In genomic region chr5:179274321-179275315, GRCh38 we compare ENCODE assay signal across 11 cellular contexts.
DNase-seq lines count a peak whose midpoint lies in the region; TF ChIP-seq lines count a peak whose summit lies in the region.
"Had no signal": no experiment of that assay in that cellular context is flagged by ENCODE, and none has a peak within 500 bp of the region (broad histone marks: within the 10 kb centered on the region; RNA-seq: fewer than 3 reads in every experiment).

No MANE protein-coding gene starts in this region.

- WGBS in mammary epithelial cell (ENCODE audit: low coverage, missing lambda C conversion rate): 72% methylated on average over 18 of the region's 26 CpGs

- H3K79me2 ChIP-seq in mammary epithelial cell (ENCODE audit: insufficient read depth, low read length) (no peaks in the 10 kb centered on the region), neural progenitor cell (ENCODE audit: low read depth) (no peaks in the 10 kb centered on the region)

- H3K36me3 Mint-ChIP-seq in neural progenitor cell: no peaks in the 10 kb centered on the region

- H3K4me1 ChIP-seq in breast epithelium (peaks cover 0 to 31% of the 10 kb centered on the region in 2 donors), mammary epithelial cell (ENCODE audit: insufficient read depth, low read length) (no peaks in the 10 kb centered on the region), neural progenitor cell (peaks cover 5% of the 10 kb centered on the region), vagina (peaks cover 84% of the 10 kb centered on the region)

- H4K20me1 ChIP-seq in mammary epithelial cell (ENCODE audit: insufficient read depth, low read length) (no peaks in the 10 kb centered on the region), neural progenitor cell (ENCODE audit: low read depth) (no peaks in the 10 kb centered on the region)

- H3K27ac ChIP-seq in breast epithelium: peak overlapping the region; percentile 89 to 97
- no peak overlapping the region for H3K27ac ChIP-seq in mammary epithelial cell (ENCODE audit: insufficient read depth, low read depth, low read length)
- no peak overlapping the region for H3K27ac ChIP-seq in neural progenitor cell
- H3K27ac ChIP-seq in vagina: peak overlapping the region; percentile 87
- no peak overlapping the region for H3K27ac ChIP-seq in substantia nigra (ENCODE audit: low read depth, low read length, poor library complexity, severe bottlenecking)

- H3K9me3 ChIP-seq in breast epithelium (no peaks in the 10 kb centered on the region), mammary epithelial cell (replicated peaks; ENCODE audit: insufficient read depth, low read length) (peaks cover 55% of the 10 kb centered on the region), neural progenitor cell (ENCODE audit: low read depth) (no peaks in the 10 kb centered on the region), vagina (no peaks in the 10 kb centered on the region)

- no peak overlapping the region for H2AFZ ChIP-seq in mammary epithelial cell (ENCODE audit: low read depth, low read length)
- no peak overlapping the region for H2AFZ ChIP-seq in neural progenitor cell (replicated peaks)

- CTCF ChIA-PET in mammary epithelial cell (lab: Charles Lee; ENCODE audit: low non-redundant PET): no interaction called here

- DNase-seq in breast epithelium (ENCODE audit: low spot score in 2 of 2) (no peak), mammary epithelial cell (no peak), fibroblast of pulmonary artery (ENCODE audit: low read depth) (no peak), neural progenitor cell (ENCODE audit: low spot score) (no peak), vagina (ENCODE audit: extremely low spot score in 2 of 2) (no peak), DMS79 (lab: John Stamatoyannopoulos, UW) (no peak), SHP77 treated with DMSO at 0.1 percent for 48 hours (lab: John Stamatoyannopoulos, UW) (no peak), substantia nigra (lab: John Stamatoyannopoulos, UW) (no peak)
- DNase-seq: activated CD4-positive, alpha-beta T cell treated with anti-CD3 and anti-CD28 coated beads, Interleukin-2, amount 50 U/mL, for 1 hour; activated gamma-delta T cell treated with Interleukin-2 at 50 U/mL for 16 hours; NCI-H1694 had no signal

- H3K4me2 ChIP-seq in mammary epithelial cell (ENCODE audit: insufficient read depth, low read depth, low read length): no peak overlapping the region
- H3K4me2 ChIP-seq in neural progenitor cell: no peak overlapping the region

- intact Hi-C loops in breast epithelium (cut with DNase I; ENCODE audit: low total_unique reads): no loop called here
- intact Hi-C loops in mammary epithelial cell (cut with micrococcal nuclease): no loop called here
- intact Hi-C loops in vagina (cut with DNase I): loop anchor here (5.0 kb wide), 1 partner anchor 68 kb away; no protein-coding TSS in a partner anchor

- dilution Hi-C loops in mammary epithelial cell (cut with HindIII; ENCODE audit: low sequenced_read_pairs): no loop called here

- H3K27me3 Mint-ChIP-seq in neural progenitor cell (ENCODE audit: insufficient read depth, low read depth): no peaks in the 10 kb centered on the region

- no TSS peak for BruUV-seq in mammary epithelial cell (replicated peaks; lab: Mats Ljungman, UMichigan)

- H3K4me3 ChIP-seq in breast epithelium: no peak overlapping the region
- H3K4me3 ChIP-seq in mammary epithelial cell (replicated peaks in 1 of 3; ENCODE audit: insufficient read depth in 1 of 3, low read depth in 2 of 3, low read length in 3 of 3): no peak overlapping the region
- H3K4me3 ChIP-seq in fibroblast of pulmonary artery (replicated peaks; ENCODE audit: low read depth, low read length): no peak overlapping the region
- no peak overlapping the region for H3K4me3 ChIP-seq in neural progenitor cell
- H3K4me3 ChIP-seq in vagina: no peak overlapping the region

- H3K9me3 Mint-ChIP-seq in neural progenitor cell: no peaks in the 10 kb centered on the region

- in situ Hi-C loops in mammary epithelial cell (cut with MboI; ENCODE audit: low sequenced_read_pairs in 2 of 2): no loop called here

- H3K9ac ChIP-seq in mammary epithelial cell (ENCODE audit: insufficient read depth, low read length) (no peak overlapping the region), neural progenitor cell (no peak overlapping the region)

- no peak for TF ChIP-seq CTCF in breast epithelium (IDR thresholded peaks at IDR 0.05)
- TF ChIP-seq CTCF in mammary epithelial cell (conservative IDR thresholded peaks at IDR 0.05 in 1 of 2, IDR thresholded peaks at IDR 0.05 in 1 of 2; ENCODE audit: extremely low read depth in 1 of 2, insufficient read depth in 1 of 2, low read depth in 1 of 2, low read length in 2 of 2): no peak
- TF ChIP-seq CTCF in fibroblast of pulmonary artery (IDR thresholded peaks at IDR 0.05; ENCODE audit: low read length, missing control alignments): peak; percentile 14
- TF ChIP-seq CTCF in neural progenitor cell (IDR thresholded peaks at IDR 0.05): peak; percentile 42
- TF ChIP-seq CTCF in vagina (IDR thresholded peaks at IDR 0.05): peak in 1 of 3 experiments; percentile 15

- no peaks in the 10 kb centered on the region for H3K36me3 ChIP-seq in breast epithelium
- no peaks in the 10 kb centered on the region for H3K36me3 ChIP-seq in mammary epithelial cell (ENCODE audit: insufficient read depth, low read length)
- H3K36me3 ChIP-seq in neural progenitor cell: no peaks in the 10 kb centered on the region
- no peaks in the 10 kb centered on the region for H3K36me3 ChIP-seq in vagina

- H3F3A ChIP-seq in neural progenitor cell (ENCODE audit: low read depth): no peaks in the 10 kb centered on the region

- H3K4me1 Mint-ChIP-seq in neural progenitor cell: peaks cover 27% of the 10 kb centered on the region

- peak overlapping the region; percentile 21 for H3K27ac Mint-ChIP-seq in neural progenitor cell

- no peaks in the 10 kb centered on the region for H3K27me3 ChIP-seq in breast epithelium
- no peaks in the 10 kb centered on the region for H3K27me3 ChIP-seq in mammary epithelial cell (ENCODE audit: insufficient read depth, low read length)
- H3K27me3 ChIP-seq in neural progenitor cell: no peaks in the 10 kb centered on the region
- H3K27me3 ChIP-seq in vagina: no peaks in the 10 kb centered on the region

- TF ChIP-seq POLR2A in breast epithelium (IDR thresholded peaks at IDR 0.05): no peak
- no peak for TF ChIP-seq POLR2A in vagina (IDR thresholded peaks at IDR 0.05)

- no peak overlapping the region for H3K4me3 Mint-ChIP-seq in neural progenitor cell

Comparison
In these comparisons a context has a peak if more than half of its experiments do, and no peak if none do; other contexts are left out.
1. H3K27ac ChIP-seq: peak in breast epithelium (2 of 2) and vagina (single experiment); none in mammary epithelial cell (single experiment), neural progenitor cell (single experiment) and substantia nigra (single experiment).
2. CTCF ChIP-seq: peak in fibroblast of pulmonary artery (single experiment) and neural progenitor cell (single experiment); none in breast epithelium (0 of 3) and mammary epithelial cell (0 of 2).